In the genomic region with DNA sequence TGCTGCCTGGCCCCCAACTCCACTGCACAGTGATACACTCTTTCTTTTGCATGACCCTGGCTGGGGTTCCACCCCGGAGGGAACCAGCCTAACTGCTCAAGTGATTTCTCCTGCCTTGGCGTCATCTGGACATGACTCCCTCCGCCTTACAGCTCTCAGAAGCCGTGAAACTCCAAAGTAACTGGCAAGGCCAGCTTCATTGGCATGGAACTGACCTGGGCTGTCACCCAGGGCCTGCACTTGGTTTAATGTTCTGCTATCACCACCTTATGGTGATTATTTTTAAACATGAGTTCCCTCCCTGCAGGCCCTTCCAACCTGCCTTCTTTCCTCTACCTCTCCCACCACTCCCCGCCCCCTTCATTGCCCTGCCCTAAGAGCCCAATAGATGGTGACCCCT, we compare ENCODE assay signal across 19 cellular contexts.
DNase-seq lines count a peak whose midpoint lies in the region; ATAC-seq, FAIRE-seq and TF ChIP-seq lines count a peak whose summit lies in the region.
"Had no signal": no experiment of that assay in that cellular context is flagged by ENCODE, and none has a peak within 500 bp of the region (broad histone marks: within the 10 kb centered on the region; RNA-seq: fewer than 3 reads in every experiment).

No MANE protein-coding gene starts in this region.

- TF ChIP-seq CTCF in astrocyte (IDR thresholded peaks at IDR 0.05; ENCODE audit: insufficient read depth, low read depth, low read length): no peak
- no peak for TF ChIP-seq CTCF in neutrophil (IDR thresholded peaks at IDR 0.05)

- H3K9ac ChIP-seq in astrocyte (ENCODE audit: low read length): no peak overlapping the region

- intact Hi-C loops in left ventricle myocardium superior (cut with micrococcal nuclease): no loop called here

- peaks cover 18% of the 10 kb centered on the region for H3K27me3 ChIP-seq in astrocyte (ENCODE audit: insufficient read depth, low read length)
- no peaks in the 10 kb centered on the region for H3K27me3 ChIP-seq in neutrophil
- H3K27me3 ChIP-seq: SJSA1 had no signal

- peak; percentile 32 for DNase-seq in Ammon's horn (ENCODE audit: low spot score)
- no peak for DNase-seq in astrocyte (ENCODE audit: low read depth)
- DNase-seq in left ventricle myocardium superior: peak; percentile 69
- DNase-seq in dermis blood vessel endothelial cell: no peak
- DNase-seq in activated naive CD4-positive, alpha-beta T cell treated with anti-CD3 and anti-CD28 coated beads, Interleukin-2, amount 50 U/mL, for 16 hours: no peak
- DNase-seq in NCI-H226: no peak
- no peak for DNase-seq in NCI-H510A (lab: John Stamatoyannopoulos, UW)
- DNase-seq: COR-L47, DMS153, H9, NCI-H1930, NCI-H446, NCI-H748 treated with DMSO at 0.1 percent for 48 hours, RPMI8226 had no signal

- H3K4me3 Mint-ChIP-seq in astrocyte (ENCODE audit: unreplicated experiment): no peak overlapping the region
- H3K4me3 Mint-ChIP-seq: H9 had no signal

- peaks cover 11% of the 10 kb centered on the region for H3K27me3 Mint-ChIP-seq in astrocyte (ENCODE audit: low read depth, unreplicated experiment)

- no peaks in the 10 kb centered on the region for H3K79me2 ChIP-seq in astrocyte (ENCODE audit: insufficient read depth, low read length)

- peak; percentile 86 for ATAC-seq in left ventricle myocardium superior
- ATAC-seq: A549, K562 had no signal

- no peaks in the 10 kb centered on the region for H3K36me3 Mint-ChIP-seq in astrocyte (ENCODE audit: low read depth, unreplicated experiment)

- H3K4me3 ChIP-seq in astrocyte (ENCODE audit: insufficient read depth, low read depth, low read length): no peak overlapping the region
- peak overlapping the region; percentile 33 to 54 for H3K4me3 ChIP-seq in neutrophil (ENCODE audit: low read depth in 1 of 2, low read length in 1 of 2)
- H3K4me3 ChIP-seq: A549, K562, SJSA1 had no signal

- peaks cover 21% of the 10 kb centered on the region for H3K4me1 Mint-ChIP-seq in astrocyte (ENCODE audit: low read depth, unreplicated experiment)

- peaks cover 5% of the 10 kb centered on the region for H3K9me3 Mint-ChIP-seq in astrocyte (ENCODE audit: unreplicated experiment)
- H3K9me3 Mint-ChIP-seq: H9 had no signal

- H2AFZ ChIP-seq in astrocyte (ENCODE audit: low read depth, low read length): no peak overlapping the region

- H3K36me3 ChIP-seq in astrocyte (ENCODE audit: insufficient read depth, low read length) (no peaks in the 10 kb centered on the region), neutrophil (no peaks in the 10 kb centered on the region)
- H3K36me3 ChIP-seq: SJSA1 had no signal

- H3K4me1 ChIP-seq in astrocyte (ENCODE audit: insufficient read depth, low read length) (peaks cover 21% of the 10 kb centered on the region), neutrophil (ENCODE audit: control insufficient read depth in 1 of 2, insufficient read depth in 1 of 2, low read depth in 1 of 2, low read length in 1 of 2) (peaks cover 82 to 87% of the 10 kb centered on the region in 2 experiments)
- H3K4me1 ChIP-seq: A549 had no signal

- H3K27ac ChIP-seq in astrocyte (ENCODE audit: low read depth, low read length): no peak overlapping the region
- peak overlapping the region; percentile 93 for H3K27ac ChIP-seq in neutrophil
- H3K27ac ChIP-seq: A549, SJSA1 had no signal

- H3K27ac Mint-ChIP-seq in astrocyte (ENCODE audit: unreplicated experiment): peak overlapping the region; percentile 38

- no peaks in the 10 kb centered on the region for H4K20me1 ChIP-seq in astrocyte (ENCODE audit: insufficient read depth, low read length)

- FAIRE-seq in astrocyte (lab: Jason Lieb, UNC): no peak
- FAIRE-seq: A549, GM12892, K562 had no signal

- H3K4me2 ChIP-seq in astrocyte (ENCODE audit: low read length): no peak overlapping the region
- H3K4me2 ChIP-seq: A549 had no signal

- H3K9me3 ChIP-seq in astrocyte (ENCODE audit: insufficient read depth, low read depth, low read length) (no peaks in the 10 kb centered on the region), neutrophil (no peaks in the 10 kb centered on the region)
- H3K9me3 ChIP-seq: A549, SJSA1 had no signal

Comparison
In these comparisons a context has a peak if more than half of its experiments do, and no peak if none do; other contexts are left out.
1. DNase-seq: peak in Ammon's horn (single experiment) and left ventricle myocardium superior (single experiment); none in astrocyte (single experiment), dermis blood vessel endothelial cell (single experiment), activated naive CD4-positive, alpha-beta T cell treated with anti-CD3 and anti-CD28 coated beads, Interleukin-2, amount 50 U/mL, for 16 hours (single experiment), NCI-H226 (single experiment) and NCI-H510A (single experiment).